Comparison of ENCODE assay signal across 8 cellular contexts in genomic region chr11:87036756-87037449, GRCh38. TPM values are rescaled to one million over a fixed set of nuclear protein-coding genes. Genes with fewer than 3 reads are reported as not detected.
DNase-seq lines count a peak whose midpoint lies in the region; ATAC-seq, FAIRE-seq and TF ChIP-seq lines count a peak whose summit lies in the region.

No MANE protein-coding gene starts in this region.

- TF ChIP-seq CTCF in BJ (IDR thresholded peaks at IDR 0.05; ENCODE audit: insufficient read depth, low read depth, low read length) (no peak), HL-60 (IDR thresholded peaks at IDR 0.05; ENCODE audit: insufficient read depth, low read length) (no peak), astrocyte of the spinal cord (IDR thresholded peaks at IDR 0.05; ENCODE audit: low read depth, low read length) (no peak), thoracic aorta (IDR thresholded peaks at IDR 0.05) (no peak)

- H3K27ac ChIP-seq in HL-60 (replicated peaks) (no peak overlapping the region), thoracic aorta (peak overlapping the region; percentile 81 to 85)

- FAIRE-seq in GM19239 (lab: Jason Lieb, UNC), result peak; percentile 31

- in situ Hi-C loops in astrocyte of the spinal cord (cut with HindIII; ENCODE audit: low sequenced_read_pairs), result no loop called here

- no peaks in the 10 kb centered on the region for H3K9me3 ChIP-seq in thoracic aorta

- DNase-seq in BJ (ENCODE audit: low read depth) (no peak), GM19239 (ENCODE audit: insufficient read length, low spot score) (no peak), HL-60 (ENCODE audit: low read depth in 1 of 2, low spot score in 1 of 2) (no peak), astrocyte of the spinal cord (ENCODE audit: low read depth, low spot score) (no peak), left lobe of liver (ENCODE audit: low spot score) (no peak), thoracic aorta (ENCODE audit: low spot score) (no peak), NCI-H187 treated with DMSO at 0.1 percent for 48 hours (lab: John Stamatoyannopoulos, UW) (no peak), COLO668 (lab: John Stamatoyannopoulos, UW; ENCODE audit: unreplicated experiment) (no peak)

- POLR2A ChIA-PET in BJ (lab: Charles Lee), result no interaction called here

- H3K27me3 ChIP-seq in BJ (ENCODE audit: control insufficient read depth, insufficient read depth, low read length) (no peaks in the 10 kb centered on the region; the same call in 1 of the 2 replicates), HL-60 (ENCODE audit: insufficient read depth, poor library complexity, severe bottlenecking) (no peaks in the 10 kb centered on the region), thoracic aorta (replicated peaks; ENCODE audit: insufficient read depth) (no peaks in the 10 kb centered on the region)

- ATAC-seq in left lobe of liver, result peak; percentile 51
- ATAC-seq in thoracic aorta (ENCODE audit: insufficient number of reproducible peaks, low FRiP score, low read depth), result no peak

- no peaks in the 10 kb centered on the region for H3K36me3 ChIP-seq in BJ (ENCODE audit: control insufficient read depth, insufficient read depth, low read length)
- no peaks in the 10 kb centered on the region for H3K36me3 ChIP-seq in thoracic aorta

- H3K4me1 ChIP-seq in thoracic aorta (ENCODE audit: control insufficient read depth in 1 of 2, low read depth in 2 of 2), result peaks cover 11 to 30% of the 10 kb centered on the region in 2 donors

- CTCF ChIA-PET in BJ (lab: Yijun Ruan, JAX), result interaction anchor here (0.9 to 1.2 kb wide), 3 partner anchors 25 to 105 kb away, joined by 3 read pairs; no protein-coding TSS in a partner anchor

- peak overlapping the region; percentile 77 for H3K4me3 ChIP-seq in BJ (ENCODE audit: low read depth, low read length)
- peak overlapping the region; percentile 94 for H3K4me3 ChIP-seq in HL-60 (replicated peaks; ENCODE audit: insufficient read depth, low read length)
- H3K4me3 ChIP-seq in astrocyte of the spinal cord (ENCODE audit: low read depth, low read length), result peak overlapping the region; percentile 97
- H3K4me3 ChIP-seq in thoracic aorta, result peak overlapping the region; percentile 93

RNA-seq across cellular contexts. Expression of gene TMEM135, which starts 0.8 kb away (rescaled TPM):
- polyA plus RNA-seq in BJ (2011; rRNA removed), result 4.6 and 6.8 TPM in 2 replicates
- polyA minus RNA-seq in BJ (2011; rRNA and poly(A)+ RNA removed), result 8.0 and 12.0 TPM in 2 replicates
- total RNA-seq in left lobe of liver (18.2 TPM), thoracic aorta (10 to 100 TPM; 25.9 to 26.9 TPM)
